In the genomic region with DNA sequence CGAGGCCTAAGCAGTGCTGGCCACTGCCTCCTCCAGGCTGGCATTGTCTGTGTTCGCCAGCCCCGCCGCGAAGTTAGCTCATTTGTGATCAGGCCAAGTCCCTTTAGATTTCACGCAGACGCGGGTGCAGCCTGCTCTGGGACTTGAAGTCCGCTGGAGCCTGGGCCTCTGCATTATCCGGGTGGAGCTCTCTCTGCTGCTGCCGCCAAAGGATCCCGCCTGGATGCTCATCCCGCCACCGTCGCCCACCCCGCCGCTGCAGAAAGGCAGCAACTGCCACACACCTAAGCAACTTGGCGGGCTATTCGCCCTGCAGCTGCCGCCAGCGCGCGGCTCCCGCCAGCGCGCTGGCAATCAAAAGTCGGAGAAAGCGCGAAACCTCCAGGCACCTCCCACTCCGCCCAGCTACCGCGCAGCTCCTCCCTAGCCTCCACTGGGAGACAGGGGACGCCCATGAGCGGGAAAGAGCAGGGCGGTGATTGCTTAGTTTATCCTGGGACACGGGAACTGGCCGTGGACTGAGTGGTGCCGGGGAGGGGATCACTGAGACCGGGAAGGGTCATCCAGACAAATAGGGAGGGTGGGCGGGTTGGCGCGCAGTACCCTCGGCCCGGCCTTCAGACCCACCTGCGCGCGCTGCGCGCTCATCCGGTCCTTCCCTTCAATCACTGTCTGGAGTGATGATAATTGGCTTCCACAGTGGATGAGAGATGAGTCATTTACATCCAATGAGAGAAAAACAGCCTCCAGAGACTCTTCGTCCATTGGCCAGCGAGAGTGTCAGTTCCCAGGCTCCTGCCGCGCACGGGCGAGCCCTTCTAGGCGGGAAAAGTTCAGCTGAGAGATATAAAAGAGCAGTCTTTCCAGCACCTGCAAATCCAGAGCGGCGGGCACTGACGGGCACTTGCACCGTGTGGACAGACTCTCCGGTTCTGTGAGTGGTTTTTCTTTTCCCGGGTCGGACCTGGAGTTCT, we compare ENCODE assay signal across 8 cellular contexts. TPM values are rescaled to one million over a fixed set of nuclear protein-coding genes. Genes with fewer than 3 reads are reported as not detected.
DNase-seq lines count a peak whose midpoint lies in the region; ATAC-seq, FAIRE-seq and TF ChIP-seq lines count a peak whose summit lies in the region.

A gene with protein sequence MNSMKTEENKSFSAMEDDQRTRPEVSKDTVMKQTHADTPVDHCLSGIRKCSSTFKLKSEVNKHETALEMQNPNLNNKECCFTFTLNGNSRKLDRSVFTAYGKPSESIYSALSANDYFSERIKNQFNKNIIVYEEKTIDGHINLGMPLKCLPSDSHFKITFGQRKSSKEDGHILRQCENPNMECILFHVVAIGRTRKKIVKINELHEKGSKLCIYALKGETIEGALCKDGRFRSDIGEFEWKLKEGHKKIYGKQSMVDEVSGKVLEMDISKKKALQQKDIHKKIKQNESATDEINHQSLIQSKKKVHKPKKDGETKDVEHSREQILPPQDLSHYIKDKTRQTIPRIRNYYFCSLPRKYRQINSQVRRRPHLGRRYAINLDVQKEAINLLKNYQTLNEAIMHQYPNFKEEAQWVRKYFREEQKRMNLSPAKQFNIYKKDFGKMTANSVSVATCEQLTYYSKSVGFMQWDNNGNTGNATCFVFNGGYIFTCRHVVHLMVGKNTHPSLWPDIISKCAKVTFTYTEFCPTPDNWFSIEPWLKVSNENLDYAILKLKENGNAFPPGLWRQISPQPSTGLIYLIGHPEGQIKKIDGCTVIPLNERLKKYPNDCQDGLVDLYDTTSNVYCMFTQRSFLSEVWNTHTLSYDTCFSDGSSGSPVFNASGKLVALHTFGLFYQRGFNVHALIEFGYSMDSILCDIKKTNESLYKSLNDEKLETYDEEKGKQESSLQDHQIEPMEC (plus strand): TSS at position 875 of the 974 bp plus-strand sequence. CDS start 2,389 bp downstream, outside the sequence.

- H3K27ac ChIP-seq in ovary = no peak within 1 kb of the TSS

- no peaks in the 10 kb centered on the region for H3K9me3 Mint-ChIP-seq in activated naive CD8-positive, alpha-beta T cell (ENCODE audit: low read depth)

- peak within 1 kb of the TSS; percentile 73 for H3K4me3 ChIP-seq in GM06990 (replicated peaks; ENCODE audit: low read depth, low read length)
- H3K4me3 ChIP-seq in HAP-1 = peak within 1 kb of the TSS; percentile 43
- H3K4me3 ChIP-seq in MG63 = peak within 1 kb of the TSS; percentile 64
- H3K4me3 ChIP-seq in ovary = peak within 1 kb of the TSS; percentile 46

- peaks cover 7% of the 10 kb centered on the region; the same call in 1 of the 2 replicates for H3K4me1 ChIP-seq in HAP-1
- H3K4me1 ChIP-seq in ovary (ENCODE audit: insufficient read depth) = peaks cover 3% of the 10 kb centered on the region

- no peak for FAIRE-seq in urothelium cell line (lab: Jason Lieb, UNC)

- H3K9me3 ChIP-seq in HAP-1 (no peaks in the 10 kb centered on the region), MG63 (no peaks in the 10 kb centered on the region), ovary (no peaks in the 10 kb centered on the region)

- H3K36me3 ChIP-seq in GM06990 (ENCODE audit: control insufficient read depth, insufficient read depth, low read length) (no peaks in the 10 kb centered on the region), HAP-1 (replicated peaks) (peaks cover 25% of the 10 kb centered on the region), MG63 (peaks cover 23% of the 10 kb centered on the region), ovary (no peaks in the 10 kb centered on the region)

- H3K27me3 Mint-ChIP-seq in activated naive CD8-positive, alpha-beta T cell = peaks cover 31% of the 10 kb centered on the region

- H3K4me3 Mint-ChIP-seq in activated naive CD8-positive, alpha-beta T cell = peak within 1 kb of the TSS; percentile 83

- H3K27ac Mint-ChIP-seq in activated naive CD8-positive, alpha-beta T cell = no peak within 1 kb of the TSS

- intact Hi-C loops in Right ventricle myocardium superior (cut with DNase I) (no loop called here), ovary (cut with DNase I) (no loop called here)

- no peak for TF ChIP-seq POLR2A in ovary (IDR thresholded peaks at IDR 0.05)

- TF ChIP-seq CTCF in GM06990 (IDR thresholded peaks at IDR 0.05; ENCODE audit: insufficient read depth, low read length, poor library complexity, severe bottlenecking) (no peak), ovary (IDR thresholded peaks at IDR 0.05) (no peak)

- peak; percentile 98 for ATAC-seq in Right ventricle myocardium superior (ENCODE audit: poor library complexity)

- DNase-seq in GM06990 (ENCODE audit: extremely low read depth, insufficient read length) (peak; percentile 88), HAP-1 (ENCODE audit: low spot score in 2 of 2) (peak; percentile 89 to 94), MG63 (peak; percentile 93), SK-N-DZ (ENCODE audit: low spot score) (peak; percentile 80), Right ventricle myocardium superior (peak; percentile 86), ovary (peak; percentile 65 to 75 (median 68)), urothelium cell line (ENCODE audit: low spot score) (peak; percentile 89)

- WGBS in ovary, 3 donors = 1% methylated on average over 62 to 64 of the region's 64 CpGs

- H3K27me3 ChIP-seq in GM06990 (replicated peaks; ENCODE audit: control insufficient read depth, insufficient read depth, low read length) = no peaks in the 10 kb centered on the region
- no peaks in the 10 kb centered on the region for H3K27me3 ChIP-seq in HAP-1 (ENCODE audit: low read depth)
- no peaks in the 10 kb centered on the region for H3K27me3 ChIP-seq in MG63
- no peaks in the 10 kb centered on the region for H3K27me3 ChIP-seq in ovary

- in situ Hi-C loops in HAP-1 (cut with MboI; ENCODE audit: low sequenced_read_pairs) = no loop called here

- peaks cover 32% of the 10 kb centered on the region for H3K4me1 Mint-ChIP-seq in activated naive CD8-positive, alpha-beta T cell (ENCODE audit: low read depth)

- TF ChIP-seq EP300 in ovary (IDR thresholded peaks at IDR 0.05) = no peak

- H3K36me3 Mint-ChIP-seq in activated naive CD8-positive, alpha-beta T cell = no peaks in the 10 kb centered on the region

RNA-seq across cellular contexts. Expression of the gene that starts here (rescaled TPM):
- total RNA-seq in MG63 (2014; rRNA removed; shearing (Covaris generic); ENCODE audit: low replicate concordance) = 13.3 and 22.9 TPM in 2 replicates
- 5.5 and 5.9 TPM in 2 replicates for polyA plus RNA-seq in SK-N-DZ (2014; cell fraction: cytosol; rRNA removed)
- 4.7 and 5.4 TPM in 2 replicates for polyA plus RNA-seq in SK-N-DZ (2014; cell fraction: nucleus; rRNA removed)
- total RNA-seq in Right ventricle myocardium superior = 1.0 TPM
- 1 to 10 TPM in 1 of 7 donors, under 1 TPM in 4, not detected in 2; 0.12 to 1.9 (median 0.18) TPM for total RNA-seq in ovary
- under 1 TPM; 0.13 to 0.25 TPM for polyA plus RNA-seq in ovary
